ENCODE assay signal across 11 cellular contexts in genomic region chr7:120995659-120996058, GRCh38. TPM values are rescaled to one million over a fixed set of nuclear protein-coding genes. Genes with fewer than 3 reads are reported as not detected.
DNase-seq lines count a peak whose midpoint lies in the region; ATAC-seq and TF ChIP-seq lines count a peak whose summit lies in the region.
"Had no signal": no experiment of that assay in that cellular context is flagged by ENCODE, and none has a peak within 500 bp of the region (broad histone marks: within the 10 kb centered on the region; RNA-seq: fewer than 3 reads in every experiment).

No MANE protein-coding gene starts in this region.

- no peak overlapping the region for H3K4me3 ChIP-seq in Karpas-422 (ENCODE audit: low read length)
- H3K4me3 ChIP-seq in psoas muscle: peak overlapping the region; percentile 8
- no peak overlapping the region for H3K4me3 ChIP-seq in smooth muscle cell
- H3K4me3 ChIP-seq: esophagus muscularis mucosa, neural progenitor cell, spleen had no signal

- H4K20me1 ChIP-seq in Karpas-422 (ENCODE audit: insufficient read depth, low read depth, low read length) (no peaks in the 10 kb centered on the region), smooth muscle cell (ENCODE audit: low read depth) (no peaks in the 10 kb centered on the region)

- no peaks in the 10 kb centered on the region for H3K36me3 ChIP-seq in Karpas-422 (ENCODE audit: insufficient read depth, low read length)
- no peaks in the 10 kb centered on the region for H3K36me3 ChIP-seq in psoas muscle (ENCODE audit: insufficient read depth in 1 of 2, low read depth in 1 of 2)
- H3K36me3 ChIP-seq in smooth muscle cell (ENCODE audit: low read depth): no peaks in the 10 kb centered on the region
- H3K36me3 ChIP-seq: esophagus muscularis mucosa, neural progenitor cell, spleen had no signal

- no peaks in the 10 kb centered on the region for H3K9me3 ChIP-seq in Karpas-422 (ENCODE audit: low read length)
- H3K9me3 ChIP-seq in psoas muscle: no peaks in the 10 kb centered on the region
- no peaks in the 10 kb centered on the region for H3K9me3 ChIP-seq in smooth muscle cell (replicated peaks; ENCODE audit: low read depth)
- H3K9me3 ChIP-seq: esophagus muscularis mucosa, spleen had no signal

- peaks cover 7% of the 10 kb centered on the region for H3F3A ChIP-seq in smooth muscle cell (ENCODE audit: low read depth)

- ATAC-seq in psoas muscle (no peak), GM19463 (IDR thresholded peaks at IDR 0.05; ENCODE audit: unreplicated experiment) (no peak)

- intact Hi-C loops in psoas muscle (cut with DNase I): no loop called here

- peaks cover 20% of the 10 kb centered on the region for H3K4me1 ChIP-seq in Karpas-422 (ENCODE audit: low read length)
- peaks cover 69% of the 10 kb centered on the region for H3K4me1 ChIP-seq in psoas muscle
- peaks cover 15% of the 10 kb centered on the region for H3K4me1 ChIP-seq in smooth muscle cell (ENCODE audit: low read depth)
- H3K4me1 ChIP-seq: neural progenitor cell had no signal

- TF ChIP-seq CTCF in psoas muscle (IDR thresholded peaks at IDR 0.05) (no peak), smooth muscle cell (IDR thresholded peaks at IDR 0.05; ENCODE audit: borderline replicate concordance, insufficient read depth, poor library complexity, severe bottlenecking) (no peak)

- WGBS in psoas muscle, 3 donors: 83 to 89% (median 84%) methylated on average over 2 of the region's 2 CpGs
- WGBS in smooth muscle cell (ENCODE audit: low lambda C conversion rate): 100% methylated on average over 2 of the region's 2 CpGs

- H3K27ac ChIP-seq in Karpas-422 (ENCODE audit: low read length) (no peak overlapping the region), psoas muscle (peak overlapping the region; percentile 55), smooth muscle cell (ENCODE audit: low read depth) (no peak overlapping the region)
- H3K27ac ChIP-seq: neural progenitor cell had no signal

- H3K9me2 ChIP-seq in Karpas-422 (replicated peaks; ENCODE audit: insufficient read depth, low read length): no peaks in the 10 kb centered on the region

- no peak overlapping the region for H2AFZ ChIP-seq in Karpas-422 (ENCODE audit: low read length)
- H2AFZ ChIP-seq in smooth muscle cell (ENCODE audit: low read depth): no peak overlapping the region
- H2AFZ ChIP-seq: neural progenitor cell had no signal

- H3K4me2 ChIP-seq in Karpas-422 (ENCODE audit: low read depth, low read length, poor library complexity, severe bottlenecking) (peak overlapping the region; percentile 43), smooth muscle cell (no peak overlapping the region)
- H3K4me2 ChIP-seq: neural progenitor cell had no signal

- H3K79me2 ChIP-seq in Karpas-422 (ENCODE audit: low read length) (no peaks in the 10 kb centered on the region), smooth muscle cell (ENCODE audit: low read depth) (peaks cover 39% of the 10 kb centered on the region)

- no peaks in the 10 kb centered on the region for H3K27me3 ChIP-seq in Karpas-422 (ENCODE audit: low read length)
- no peaks in the 10 kb centered on the region for H3K27me3 ChIP-seq in psoas muscle (ENCODE audit: insufficient read depth in 3 of 3, low read length in 2 of 3)
- no peaks in the 10 kb centered on the region for H3K27me3 ChIP-seq in smooth muscle cell (ENCODE audit: low read depth)
- H3K27me3 ChIP-seq: esophagus muscularis mucosa had no signal

- peak; percentile 13 for DNase-seq in CD1c-positive myeloid dendritic cell (ENCODE audit: extremely low spot score)
- no peak for DNase-seq in Karpas-422
- peak; percentile 64 for DNase-seq in SKM-1 treated with dmso at 0.1 percent for 144 hours (lab: John Stamatoyannopoulos, UW; ENCODE audit: unreplicated experiment)
- no peak for DNase-seq in psoas muscle
- DNase-seq in ecto neural progenitor cell (ENCODE audit: low spot score): no peak
- no peak for DNase-seq in foreskin melanocyte
- DNase-seq in smooth muscle cell (lab: John Stamatoyannopoulos, UW; ENCODE audit: unreplicated experiment): no peak
- DNase-seq: spleen had no signal

- H3K9ac ChIP-seq in Karpas-422 (ENCODE audit: low read length) (no peak overlapping the region), smooth muscle cell (ENCODE audit: low read depth) (no peak overlapping the region)
- H3K9ac ChIP-seq: neural progenitor cell had no signal

RNA-seq across cellular contexts. Expression of gene CPED1, which starts 7.1 kb away (rescaled TPM):
- 0.04 and 1.2 TPM in 2 replicates for total RNA-seq in Karpas-422 (2014; rRNA removed; shearing (Covaris generic); ENCODE audit: low replicate concordance)
- total RNA-seq in psoas muscle (10 to 100 TPM; 12.0 to 39.2 (median 23.1) TPM), smooth muscle cell (12.9 and 21.6 TPM in 2 replicates)
- polyA plus RNA-seq in psoas muscle (10 to 100 TPM in 1 of 3 donors, 1 to 10 TPM in 1, under 1 TPM in 1; 0.90 to 11.7 (median 4.9) TPM), smooth muscle cell (5.8 and 9.5 TPM in 2 replicates)

RNA-seq across cellular contexts. Expression of gene ING3, which starts 45.1 kb away (rescaled TPM):
- 8.7 and 20.2 TPM in 2 replicates for total RNA-seq in Karpas-422 (2014; rRNA removed; shearing (Covaris generic); ENCODE audit: low replicate concordance)
- 10 to 100 TPM in 1 of 4 donors, 1 to 10 TPM in 3; 7.1 to 10.1 (median 9.6) TPM for total RNA-seq in psoas muscle
- 1 to 10 TPM; 5.5 to 8.3 (median 6.2) TPM for polyA plus RNA-seq in psoas muscle
- total RNA-seq in smooth muscle cell: 11.8 and 23.1 TPM in 2 replicates
- 8.4 and 12.4 TPM in 2 replicates for polyA plus RNA-seq in smooth muscle cell

Comparison
In these comparisons a context has a peak if more than half of its experiments do, and no peak if none do; other contexts are left out.
1. DNase-seq: peak in CD1c-positive myeloid dendritic cell (single experiment) and SKM-1 treated with dmso at 0.1 percent for 144 hours (single experiment); none in Karpas-422 (single experiment), psoas muscle (0 of 2), ecto neural progenitor cell (single experiment), foreskin melanocyte (single experiment) and smooth muscle cell (single experiment).